ENCODE assay signal across 13 cellular contexts in the genomic region with DNA sequence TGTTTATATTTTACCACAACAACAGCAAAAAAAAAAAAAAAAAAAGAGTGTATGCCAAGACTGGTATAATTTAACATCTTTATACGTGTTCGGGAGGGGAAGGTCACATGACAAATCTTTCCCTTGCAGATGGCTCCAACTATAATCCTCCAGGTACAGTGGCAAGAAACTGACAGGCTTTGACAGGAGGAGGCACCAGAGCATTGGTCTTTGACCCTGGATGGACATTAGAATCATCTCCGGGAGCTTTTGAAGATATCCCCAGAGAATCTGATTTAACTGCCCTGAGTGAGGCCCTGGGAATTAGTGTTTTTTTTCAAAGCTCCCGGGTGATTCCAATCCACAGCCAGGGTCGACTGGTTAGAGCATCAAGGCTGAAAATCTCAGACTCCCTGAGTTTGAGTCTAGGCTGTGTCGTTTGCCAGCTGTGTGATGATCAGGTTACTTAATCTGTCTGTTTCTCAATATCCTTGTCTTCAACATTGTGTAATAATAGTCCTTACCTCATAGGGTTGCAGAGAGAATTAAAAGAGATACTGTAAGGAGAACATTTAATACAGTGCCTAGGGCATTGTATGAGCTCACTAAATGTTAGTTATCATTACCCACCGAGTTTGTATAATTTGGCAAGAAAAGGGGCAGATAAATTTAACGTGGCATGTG. TPM values are rescaled to one million over a fixed set of nuclear protein-coding genes. Genes with fewer than 3 reads are reported as not detected.
A peak's percentile ranks its signal among the peaks of the same experiment; 100 is the strongest.
DNase-seq lines count a peak whose midpoint lies in the region; ATAC-seq, FAIRE-seq and TF ChIP-seq lines count a peak whose summit lies in the region.
"Had no signal": no experiment of that assay in that cellular context is flagged by ENCODE, and none has a peak within 500 bp of the region (broad histone marks: within the 10 kb centered on the region; RNA-seq: fewer than 3 reads in every experiment).

No MANE protein-coding gene starts in this region.

- CTCF ChIA-PET in naive thymus-derived CD4-positive, alpha-beta T cell (lab: Charles Lee) = no interaction called here

- no peaks in the 10 kb centered on the region for H3K27me3 ChIP-seq in naive thymus-derived CD4-positive, alpha-beta T cell (ENCODE audit: control insufficient read depth in 2 of 2, insufficient read depth in 2 of 2, low read length in 2 of 2)
- H3K27me3 ChIP-seq: Peyer's patch had no signal

- peak; percentile 42 for ATAC-seq in naive thymus-derived CD4-positive, alpha-beta T cell
- ATAC-seq in activated T-helper 17 cell treated with anti-CD3 and anti-CD28 coated beads, Interleukin-2, amount 50 U/mL, for 72 hours (replicated peaks) = no peak
- ATAC-seq in HG02981 (IDR thresholded peaks at IDR 0.05; ENCODE audit: unreplicated experiment) = no peak
- ATAC-seq: activated naive CD4-positive, alpha-beta T cell treated with anti-CD3 and anti-CD28 coated beads, Interleukin-2, amount 50 U/mL, for 72 hours had no signal

- H3K27me3 Mint-ChIP-seq in chondrocyte (ENCODE audit: low read depth) = no peaks in the 10 kb centered on the region
- peaks cover 41 to 58% (median 57%) of the 10 kb centered on the region in 5 donors for H3K27me3 Mint-ChIP-seq in naive thymus-derived CD4-positive, alpha-beta T cell
- H3K27me3 Mint-ChIP-seq in activated T-helper 17 cell treated with anti-CD3 and anti-CD28 coated beads, Interleukin-2, amount 50 U/mL, for 72 hours = peaks cover 50% of the 10 kb centered on the region

- intact Hi-C loops in naive thymus-derived CD4-positive, alpha-beta T cell (cut with micrococcal nuclease) = no loop called here

- H3K4me3 ChIP-seq in naive thymus-derived CD4-positive, alpha-beta T cell (ENCODE audit: low read length) = no peak overlapping the region
- H3K4me3 ChIP-seq: Peyer's patch had no signal

- no peak overlapping the region for H3K27ac ChIP-seq in naive thymus-derived CD4-positive, alpha-beta T cell (ENCODE audit: low read depth, low read length)
- H3K27ac ChIP-seq: Peyer's patch had no signal

- DNase-seq in ELR (ENCODE audit: low read depth) = peak; percentile 22
- peak; percentile 86 for DNase-seq in NCI-H524 treated with DMSO at 0.1 percent for 48 hours (lab: John Stamatoyannopoulos, UW)
- DNase-seq in chondrocyte (ENCODE audit: low spot score) = no peak
- no peak for DNase-seq in naive thymus-derived CD4-positive, alpha-beta T cell
- DNase-seq in DMS79 (lab: John Stamatoyannopoulos, UW) = no peak
- DNase-seq in H54 (ENCODE audit: insufficient read length, low spot score) = no peak
- DNase-seq: activated CD4-positive, CD25-positive, alpha-beta regulatory T cell treated with anti-CD3 and anti-CD28 coated beads, Interleukin-2, amount 50 U/mL, for 72 hours; DND-41; Peyer's patch had no signal

- no peak overlapping the region for H3K4me3 Mint-ChIP-seq in chondrocyte (ENCODE audit: unreplicated experiment)
- no peak overlapping the region for H3K4me3 Mint-ChIP-seq in naive thymus-derived CD4-positive, alpha-beta T cell
- no peak overlapping the region for H3K4me3 Mint-ChIP-seq in activated T-helper 17 cell treated with anti-CD3 and anti-CD28 coated beads, Interleukin-2, amount 50 U/mL, for 72 hours

- H3K4me1 ChIP-seq in naive thymus-derived CD4-positive, alpha-beta T cell (ENCODE audit: control insufficient read depth in 2 of 2, insufficient read depth in 2 of 2, low read length in 2 of 2) = no peaks in the 10 kb centered on the region
- H3K4me1 ChIP-seq: Peyer's patch had no signal

- FAIRE-seq in H54 (lab: Jason Lieb, UNC) = no peak
- FAIRE-seq: endometrium had no signal

- H3K36me3 ChIP-seq in naive thymus-derived CD4-positive, alpha-beta T cell (ENCODE audit: control insufficient read depth in 2 of 3, insufficient read depth in 3 of 3, low read length in 3 of 3) = no peaks in the 10 kb centered on the region
- H3K36me3 ChIP-seq: Peyer's patch had no signal

- no peaks in the 10 kb centered on the region for H3K9me3 ChIP-seq in naive thymus-derived CD4-positive, alpha-beta T cell (ENCODE audit: control insufficient read depth in 2 of 3, low read length in 3 of 3)
- H3K9me3 ChIP-seq: Peyer's patch had no signal

- no peaks in the 10 kb centered on the region for H3K36me3 Mint-ChIP-seq in chondrocyte (ENCODE audit: low read depth)
- no peaks in the 10 kb centered on the region for H3K36me3 Mint-ChIP-seq in naive thymus-derived CD4-positive, alpha-beta T cell
- no peaks in the 10 kb centered on the region for H3K36me3 Mint-ChIP-seq in activated T-helper 17 cell treated with anti-CD3 and anti-CD28 coated beads, Interleukin-2, amount 50 U/mL, for 72 hours (ENCODE audit: low read depth)
- H3K36me3 Mint-ChIP-seq: activated naive CD4-positive, alpha-beta T cell treated with anti-CD3 and anti-CD28 coated beads, Interleukin-2, amount 50 U/mL, for 72 hours had no signal

- POLR2A ChIA-PET in naive thymus-derived CD4-positive, alpha-beta T cell (lab: Charles Lee) = no interaction called here

- H3K27ac Mint-ChIP-seq in chondrocyte (ENCODE audit: unreplicated experiment) = peak overlapping the region; percentile 85
- no peak overlapping the region for H3K27ac Mint-ChIP-seq in naive thymus-derived CD4-positive, alpha-beta T cell
- H3K27ac Mint-ChIP-seq in activated T-helper 17 cell treated with anti-CD3 and anti-CD28 coated beads, Interleukin-2, amount 50 U/mL, for 72 hours = no peak overlapping the region
- H3K27ac Mint-ChIP-seq: activated naive CD4-positive, alpha-beta T cell treated with anti-CD3 and anti-CD28 coated beads, Interleukin-2, amount 50 U/mL, for 72 hours had no signal

- no peak for TF ChIP-seq POLR2A in H54 (IDR thresholded peaks at IDR 0.05; ENCODE audit: low read depth, low read length)

- peaks cover 38% of the 10 kb centered on the region for H3K4me1 Mint-ChIP-seq in chondrocyte (ENCODE audit: low read depth)
- H3K4me1 Mint-ChIP-seq in naive thymus-derived CD4-positive, alpha-beta T cell = peaks cover 0 to 3% (median 0%) of the 10 kb centered on the region in 7 donors
- no peaks in the 10 kb centered on the region for H3K4me1 Mint-ChIP-seq in activated T-helper 17 cell treated with anti-CD3 and anti-CD28 coated beads, Interleukin-2, amount 50 U/mL, for 72 hours

- H3K9me3 Mint-ChIP-seq in chondrocyte (ENCODE audit: low read depth) = no peaks in the 10 kb centered on the region
- H3K9me3 Mint-ChIP-seq in naive thymus-derived CD4-positive, alpha-beta T cell = peaks cover 0 to 1% (median 0%) of the 10 kb centered on the region in 11 donors
- no peaks in the 10 kb centered on the region for H3K9me3 Mint-ChIP-seq in activated T-helper 17 cell treated with anti-CD3 and anti-CD28 coated beads, Interleukin-2, amount 50 U/mL, for 72 hours
- H3K9me3 Mint-ChIP-seq: activated naive CD4-positive, alpha-beta T cell treated with anti-CD3 and anti-CD28 coated beads, Interleukin-2, amount 50 U/mL, for 72 hours had no signal

- peak; percentile 11 for TF ChIP-seq CTCF in chondrocyte (IDR thresholded peaks at IDR 0.05)

RNA-seq across cellular contexts. Expression of a gene that starts 8.9 kb away (rescaled TPM):
- total RNA-seq in chondrocyte = 3.1 to 68.8 TPM (median 68.4 TPM) in 3 replicates
- total RNA-seq in naive thymus-derived CD4-positive, alpha-beta T cell = under 1 TPM in 3 of 5 experiments, not detected in 2; 0.19 to 0.51 (median 0.24) TPM
- polyA plus RNA-seq in naive thymus-derived CD4-positive, alpha-beta T cell = not detected
- under 1 TPM in 1 of 2 donors, not detected in 1; 0.40 TPM for total RNA-seq in activated T-helper 17 cell treated with anti-CD3 and anti-CD28 coated beads, Interleukin-2, amount 50 U/mL, for 72 hours
- total RNA-seq: activated naive CD4-positive, alpha-beta T cell treated with anti-CD3 and anti-CD28 coated beads, Interleukin-2, amount 50 U/mL, for 72 hours had no signal

RNA-seq across cellular contexts. Expression of a gene that starts 30.3 kb away (rescaled TPM):
- 82.7 to 129 TPM (median 128 TPM) in 3 replicates for total RNA-seq in chondrocyte
- 10 to 100 TPM in 1 of 5 experiments, 1 to 10 TPM in 4; 4.0 to 21.7 (median 6.3) TPM for total RNA-seq in naive thymus-derived CD4-positive, alpha-beta T cell
- 1 to 10 TPM; 3.4 to 5.3 TPM for polyA plus RNA-seq in naive thymus-derived CD4-positive, alpha-beta T cell
- 10 to 100 TPM in 1 of 2 donors, 1 to 10 TPM in 1; 8.4 to 19.2 TPM for total RNA-seq in activated T-helper 17 cell treated with anti-CD3 and anti-CD28 coated beads, Interleukin-2, amount 50 U/mL, for 72 hours

Comparison
In these comparisons a context has a peak if more than half of its experiments do, and no peak if none do; other contexts are left out.
1. DNase-seq: peak in ELR (single experiment) and NCI-H524 treated with DMSO at 0.1 percent for 48 hours (single experiment); none in chondrocyte (single experiment), naive thymus-derived CD4-positive, alpha-beta T cell (0 of 9), DMS79 (single experiment) and H54 (single experiment).